Comparison of ENCODE assay signal across 20 cellular contexts in genomic region chr2:35708411-35708810, GRCh38.
DNase-seq lines count a peak whose midpoint lies in the region; ATAC-seq lines count a peak whose summit lies in the region.
"Had no signal": no experiment of that assay in that cellular context is flagged by ENCODE, and none has a peak within 500 bp of the region (broad histone marks: within the 10 kb centered on the region; RNA-seq: fewer than 3 reads in every experiment).

No MANE protein-coding gene starts in this region.

- no peak overlapping the region for H4K91ac ChIP-seq in mesenchymal stem cell (ENCODE audit: low read length)

- H3K9ac ChIP-seq in adipocyte (ENCODE audit: low read length) (no peak overlapping the region), mesenchymal stem cell (ENCODE audit: low read length) (no peak overlapping the region)
- H3K9ac ChIP-seq: BLaER1, GM23248 had no signal

- H2AK5ac ChIP-seq in mesenchymal stem cell (ENCODE audit: low read length, severe bottlenecking) = no peak overlapping the region

- H3K14ac ChIP-seq in mesenchymal stem cell (ENCODE audit: low read length in 2 of 2) = no peak overlapping the region

- no peak overlapping the region for H3K27ac ChIP-seq in mesenchymal stem cell (ENCODE audit: low read length, poor library complexity, severe bottlenecking)
- H3K27ac ChIP-seq: 22Rv1, BLaER1, C4-2B, GM23248 had no signal

- no peak overlapping the region for H3K4me3 ChIP-seq in adipocyte (ENCODE audit: low read length)
- H3K4me3 ChIP-seq in mesenchymal stem cell (ENCODE audit: insufficient read depth in 1 of 2, low read depth in 1 of 2, low read length in 2 of 2) = no peak overlapping the region
- H3K4me3 ChIP-seq: BLaER1, GM12878, GM23248 had no signal

- DNase-seq in SIG-M5 treated with dmso at 0.1 percent for 504 hours (lab: John Stamatoyannopoulos, UW; ENCODE audit: unreplicated experiment) (peak; percentile 8), SIG-M5 (lab: John Stamatoyannopoulos, UW) (no peak), adipocyte (ENCODE audit: low read depth) (peak; percentile 2), mesenchymal stem cell (peak; percentile 6), HT-29 (ENCODE audit: low spot score) (no peak), NCI-H774 (lab: John Stamatoyannopoulos, UW) (no peak)
- DNase-seq: CD4-positive, CD25-positive, alpha-beta regulatory T cell; CD8-positive, alpha-beta T cell; DMS 273 treated with DMSO at 0.1 percent for 48 hours; DMS79; EL; GDM1; GM23248; H7; HCEC 1CT had no signal

- H3K9me3 ChIP-seq in adipocyte (ENCODE audit: control insufficient read depth, low read length) (no peaks in the 10 kb centered on the region), mesenchymal stem cell (ENCODE audit: control insufficient read depth, low read length) (no peaks in the 10 kb centered on the region)
- H3K9me3 ChIP-seq: BLaER1 had no signal

- no peaks in the 10 kb centered on the region for H3K36me3 ChIP-seq in adipocyte (ENCODE audit: control insufficient read depth, insufficient read depth, low read length, severe bottlenecking)
- no peaks in the 10 kb centered on the region for H3K36me3 ChIP-seq in mesenchymal stem cell (ENCODE audit: control insufficient read depth in 1 of 2, insufficient read depth in 2 of 2, low read depth in 1 of 2, low read length in 2 of 2)
- H3K36me3 ChIP-seq: BLaER1 had no signal

- H2AFZ ChIP-seq in mesenchymal stem cell (ENCODE audit: low read depth, low read length) = no peak overlapping the region
- H2AFZ ChIP-seq: GM23248 had no signal

- no peak for ATAC-seq in HG03095 (IDR thresholded peaks at IDR 0.05; ENCODE audit: unreplicated experiment)
- ATAC-seq: CD8-positive, alpha-beta T cell; GM12878 had no signal

- no peak overlapping the region for H3K4me2 ChIP-seq in mesenchymal stem cell (ENCODE audit: low read length, poor library complexity, severe bottlenecking)
- H3K4me2 ChIP-seq: BLaER1 had no signal

- H3K27me3 ChIP-seq in adipocyte (replicated peaks; ENCODE audit: control insufficient read depth, insufficient read depth, low read length) (no peaks in the 10 kb centered on the region), mesenchymal stem cell (ENCODE audit: control insufficient read depth in 1 of 2, insufficient read depth in 1 of 2, low read length in 2 of 2) (no peaks in the 10 kb centered on the region)
- H3K27me3 ChIP-seq: BLaER1 had no signal

- H4K8ac ChIP-seq in mesenchymal stem cell (ENCODE audit: low read length) = no peak overlapping the region

- no peak overlapping the region for H3K4ac ChIP-seq in mesenchymal stem cell (ENCODE audit: low read depth in 1 of 2, low read length in 2 of 2)

- no peak overlapping the region for H2BK15ac ChIP-seq in mesenchymal stem cell (ENCODE audit: low read depth, poor library complexity, severe bottlenecking)

- no peak overlapping the region for H3K18ac ChIP-seq in mesenchymal stem cell (ENCODE audit: low read depth in 1 of 2, low read length in 2 of 2)

- H3K4me1 ChIP-seq in adipocyte (ENCODE audit: control insufficient read depth, insufficient read depth, low read length) (no peaks in the 10 kb centered on the region), mesenchymal stem cell (ENCODE audit: control insufficient read depth, insufficient read depth, low read depth, low read length) (no peaks in the 10 kb centered on the region)
- H3K4me1 ChIP-seq: BLaER1 had no signal

- WGBS in mesenchymal stem cell = 100% methylated on average over 2 of the region's 2 CpGs

- H2BK12ac ChIP-seq in mesenchymal stem cell (ENCODE audit: low read length in 2 of 2) = no peak overlapping the region

- no peaks in the 10 kb centered on the region for H3K79me1 ChIP-seq in mesenchymal stem cell (replicated peaks; ENCODE audit: low read length, poor library complexity, severe bottlenecking)

- H3K23ac ChIP-seq in mesenchymal stem cell (ENCODE audit: low read length in 2 of 2) = no peak overlapping the region

- H2BK120ac ChIP-seq in mesenchymal stem cell (ENCODE audit: low read depth, low read length) = no peak overlapping the region

- H2BK5ac ChIP-seq in mesenchymal stem cell (ENCODE audit: low read depth, low read length, poor library complexity, severe bottlenecking) = no peak overlapping the region

Comparison
In these comparisons a context has a peak if more than half of its experiments do, and no peak if none do; other contexts are left out.
1. DNase-seq: peak in SIG-M5 treated with dmso at 0.1 percent for 504 hours (single experiment), adipocyte (single experiment) and mesenchymal stem cell (single experiment); none in SIG-M5 (single experiment), HT-29 (single experiment) and NCI-H774 (single experiment).